Comparison of ENCODE assay signal across 9 cellular contexts in the genomic region with DNA sequence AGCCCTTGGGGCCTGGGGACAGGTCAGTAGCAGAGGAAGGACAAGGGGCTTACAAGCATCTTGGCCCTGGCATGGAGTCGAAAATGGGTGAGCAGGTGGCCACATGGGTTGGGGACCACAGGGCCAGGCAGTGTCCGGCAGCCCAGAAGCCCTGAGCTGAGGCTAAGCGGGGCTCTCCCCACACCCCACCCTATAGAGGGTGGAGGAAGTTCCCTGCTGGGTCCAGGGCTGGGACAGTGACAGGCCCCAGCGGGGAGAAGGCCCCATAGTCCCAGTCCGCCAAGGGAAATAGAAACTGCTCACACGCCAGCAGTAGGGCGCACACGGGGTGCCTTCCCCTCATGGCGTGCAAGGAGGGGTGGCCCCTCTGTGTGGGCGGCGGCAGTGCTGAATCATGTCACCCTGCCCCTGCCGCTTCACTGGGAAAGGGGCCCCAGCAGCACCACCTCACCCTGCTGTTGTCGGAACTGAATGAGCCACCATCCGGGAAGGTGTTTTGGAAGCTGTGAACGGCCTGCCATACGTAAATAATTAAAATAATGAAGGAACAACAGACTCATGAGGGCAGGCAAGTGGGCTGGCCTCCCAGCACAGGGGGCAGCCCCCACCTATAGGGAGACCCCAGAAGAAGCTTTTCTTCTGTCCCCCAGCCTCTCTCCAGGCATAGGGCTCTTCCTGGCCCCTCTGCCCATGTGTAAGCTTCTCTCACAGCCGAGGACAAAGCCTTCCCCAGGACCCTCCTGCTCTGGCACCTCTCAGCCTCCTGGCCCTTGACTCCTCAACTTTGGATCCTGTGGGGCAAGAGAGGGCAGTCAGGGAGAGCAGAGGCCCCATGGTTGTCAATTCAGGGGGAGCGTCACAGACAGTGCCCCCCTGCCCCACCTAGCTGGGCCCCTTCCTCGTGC. TPM values are rescaled to one million over a fixed set of nuclear protein-coding genes. Genes with fewer than 3 reads are reported as not detected.
A peak's percentile ranks its signal among the peaks of the same experiment; 100 is the strongest.
DNase-seq lines count a peak whose midpoint lies in the region; ATAC-seq, FAIRE-seq and TF ChIP-seq lines count a peak whose summit lies in the region.
"Had no signal": no experiment of that assay in that cellular context is flagged by ENCODE, and none has a peak within 500 bp of the region (broad histone marks: within the 10 kb centered on the region; RNA-seq: fewer than 3 reads in every experiment).

No MANE protein-coding gene starts in this region.

- no peak for TF ChIP-seq CTCF in MCF 10A (IDR thresholded peaks at IDR 0.05; ENCODE audit: unreplicated experiment)

- no peaks in the 10 kb centered on the region for H3K27me3 Mint-ChIP-seq in activated naive CD8-positive, alpha-beta T cell treated with anti-CD3 and anti-CD28 coated beads for 36 hours
- H3K27me3 Mint-ChIP-seq in MCF 10A (ENCODE audit: insufficient read depth, unreplicated experiment) = peaks cover 13% of the 10 kb centered on the region

- peak; percentile 99 for FAIRE-seq in GM18507 (lab: Jason Lieb, UNC)

- BruUV-seq in MCF 10A (replicated peaks; lab: Mats Ljungman, UMichigan) = no TSS peak

- H3K27ac ChIP-seq in substantia nigra (ENCODE audit: low read depth, low read length, poor library complexity, severe bottlenecking) = no peak overlapping the region
- H3K27ac ChIP-seq: thoracic aorta had no signal

- no peak for DNase-seq in GM18507 (ENCODE audit: extremely low spot score, insufficient read length, low read depth)
- DNase-seq in T-helper 1 cell = peak in 3 of 5 donors; percentile 49 to 86 (median 51)
- DNase-seq in activated naive CD8-positive, alpha-beta T cell treated with anti-CD3 and anti-CD28 coated beads for 36 hours = peak; percentile 97
- DNase-seq in stimulated activated CD4-positive, alpha-beta T cell treated with anti-CD3 and anti-CD28 coated beads, Interleukin-4, amount 100 ng/mL, for 48 hours (ENCODE audit: low read depth in 2 of 2) = peak; percentile 96 to 97
- no peak for DNase-seq in dedifferentiated amniotic fluid mesenchymal stem cell (ENCODE audit: extremely low spot score)
- DNase-seq in substantia nigra (lab: John Stamatoyannopoulos, UW) = no peak
- no peak for DNase-seq in MCF 10A (ENCODE audit: unreplicated experiment)

- POLR2A ChIA-PET in MCF 10A (lab: Yijun Ruan, JAX) = no interaction called here

- peaks cover 10% of the 10 kb centered on the region for H3K9me3 Mint-ChIP-seq in activated naive CD8-positive, alpha-beta T cell treated with anti-CD3 and anti-CD28 coated beads for 36 hours
- no peaks in the 10 kb centered on the region for H3K9me3 Mint-ChIP-seq in MCF 10A (ENCODE audit: unreplicated experiment)

- H3K4me3 Mint-ChIP-seq in activated naive CD8-positive, alpha-beta T cell treated with anti-CD3 and anti-CD28 coated beads for 36 hours = peak overlapping the region; percentile 52
- no peak overlapping the region for H3K4me3 Mint-ChIP-seq in MCF 10A (ENCODE audit: unreplicated experiment)

- peaks cover 85% of the 10 kb centered on the region for H3K4me1 Mint-ChIP-seq in activated naive CD8-positive, alpha-beta T cell treated with anti-CD3 and anti-CD28 coated beads for 36 hours
- H3K4me1 Mint-ChIP-seq in MCF 10A (ENCODE audit: insufficient read depth, unreplicated experiment) = no peaks in the 10 kb centered on the region

- CTCF ChIA-PET in MCF 10A (lab: Yijun Ruan, JAX) = interaction anchor here (0.7 to 1.9 kb wide), 2 partner anchors 16 to 135 kb away, joined by 4 to 8 read pairs; no protein-coding TSS in a partner anchor

- peak; percentile 70 for ATAC-seq in HG02759 (IDR thresholded peaks at IDR 0.05; ENCODE audit: unreplicated experiment)

- H3K27ac Mint-ChIP-seq in activated naive CD8-positive, alpha-beta T cell treated with anti-CD3 and anti-CD28 coated beads for 36 hours = peak overlapping the region; percentile 88
- no peak overlapping the region for H3K27ac Mint-ChIP-seq in MCF 10A (ENCODE audit: low read depth, unreplicated experiment)

- intact Hi-C loops in MCF 10A (cut with micrococcal nuclease) = no loop called here

- peaks cover 15% of the 10 kb centered on the region for H3K36me3 Mint-ChIP-seq in activated naive CD8-positive, alpha-beta T cell treated with anti-CD3 and anti-CD28 coated beads for 36 hours
- no peaks in the 10 kb centered on the region for H3K36me3 Mint-ChIP-seq in MCF 10A (ENCODE audit: insufficient read depth, unreplicated experiment)

RNA-seq across cellular contexts. Expression of a gene that starts 12.7 kb away (rescaled TPM):
- total RNA-seq in activated naive CD8-positive, alpha-beta T cell treated with anti-CD3 and anti-CD28 coated beads for 36 hours = 100 to 1,000 TPM; 274 to 279 TPM
- 1.3 and 3.3 TPM in 2 replicates for total RNA-seq in MCF 10A (2022)

RNA-seq across cellular contexts. Expression of a gene that starts 19.6 kb away (rescaled TPM):
- 10 to 100 TPM; 22.1 to 23.3 TPM for total RNA-seq in activated naive CD8-positive, alpha-beta T cell treated with anti-CD3 and anti-CD28 coated beads for 36 hours
- total RNA-seq in MCF 10A (2022) = not detected in 2 replicates
- total RNA-seq: thoracic aorta had no signal

RNA-seq across cellular contexts. Expression of a gene that starts 41.5 kb away (rescaled TPM):
- under 1 TPM; 0.29 to 0.30 TPM for total RNA-seq in activated naive CD8-positive, alpha-beta T cell treated with anti-CD3 and anti-CD28 coated beads for 36 hours
- not detected in 2 replicates for total RNA-seq in MCF 10A (2022)

RNA-seq across cellular contexts. Expression of a gene that starts 50.7 kb away (rescaled TPM):
- total RNA-seq in activated naive CD8-positive, alpha-beta T cell treated with anti-CD3 and anti-CD28 coated beads for 36 hours = 100 to 1,000 TPM; 229 to 231 TPM
- 84.1 and 105 TPM in 2 replicates for total RNA-seq in MCF 10A (2022)

Comparison
In these comparisons a context has a peak if more than half of its experiments do, and no peak if none do; other contexts are left out.
1. DNase-seq: peak in T-helper 1 cell (3 of 5), activated naive CD8-positive, alpha-beta T cell treated with anti-CD3 and anti-CD28 coated beads for 36 hours (single experiment) and stimulated activated CD4-positive, alpha-beta T cell treated with anti-CD3 and anti-CD28 coated beads, Interleukin-4, amount 100 ng/mL, for 48 hours (2 of 2); none in GM18507 (single experiment), dedifferentiated amniotic fluid mesenchymal stem cell (single experiment), substantia nigra (0 of 49) and MCF 10A (single experiment).
2. RNA of a gene that starts 12.7 kb away (total RNA-seq): 274 to 279 TPM in activated naive CD8-positive, alpha-beta T cell treated with anti-CD3 and anti-CD28 coated beads for 36 hours; 1.3 to 3.3 TPM in MCF 10A; every median in the first group is over 10 times any median in the second.
3. RNA of a gene that starts 19.6 kb away (total RNA-seq): 22.1 to 23.3 TPM in activated naive CD8-positive, alpha-beta T cell treated with anti-CD3 and anti-CD28 coated beads for 36 hours; not detected in MCF 10A; every median in the first group is over 10 times any median in the second.